Comparison of ENCODE assay signal across 8 cellular contexts in genomic region chr17:75011788-75012319, GRCh38.
DNase-seq lines count a peak whose midpoint lies in the region; ATAC-seq lines count a peak whose summit lies in the region.

No MANE protein-coding gene starts in this region.

- peak overlapping the region; percentile 92 to 96 for H3K4me3 Mint-ChIP-seq in stimulated activated naive B cell treated with anti-CD40 and anti-IgM and Interleukin-4, amounts not matched to agents 10 μg/mL and 1 μg/mL and 100 μg/mL, for 72 hours

- H3K27me3 Mint-ChIP-seq in stimulated activated naive B cell treated with anti-CD40 and anti-IgM and Interleukin-4, amounts not matched to agents 10 μg/mL and 1 μg/mL and 100 μg/mL, for 72 hours = peaks cover 0 to 10% of the 10 kb centered on the region in 2 donors

- H3K27ac Mint-ChIP-seq in stimulated activated naive B cell treated with anti-CD40 and anti-IgM and Interleukin-4, amounts not matched to agents 10 μg/mL and 1 μg/mL and 100 μg/mL, for 72 hours = peak overlapping the region; percentile 94

- peak in 2 of 3 experiments; percentile 51 to 60 for DNase-seq in NCI-H1417 (lab: John Stamatoyannopoulos, UW)
- no peak for DNase-seq in NCI-H1417 treated with DMSO at 0.1 percent for 48 hours (lab: John Stamatoyannopoulos, UW)
- peak; percentile 96 for DNase-seq in NCI-H69 (lab: John Stamatoyannopoulos, UW)
- DNase-seq in cerebellar cortex (ENCODE audit: low spot score) = peak; percentile 96
- no peak for DNase-seq in stimulated activated naive B cell treated with anti-CD40 and anti-IgM and Interleukin-4, amounts not matched to agents 10 μg/mL and 1 μg/mL and 100 μg/mL, for 72 hours

- no peaks in the 10 kb centered on the region for H3K9me3 Mint-ChIP-seq in stimulated activated naive B cell treated with anti-CD40 and anti-IgM and Interleukin-4, amounts not matched to agents 10 μg/mL and 1 μg/mL and 100 μg/mL, for 72 hours

- H3K27ac ChIP-seq in layer of hippocampus (ENCODE audit: low read depth, low read length) = peak overlapping the region; percentile 94

- H3K27me3 ChIP-seq in layer of hippocampus (ENCODE audit: control insufficient read depth, insufficient read depth, low read length) = no peaks in the 10 kb centered on the region

- H3K4me1 Mint-ChIP-seq in stimulated activated naive B cell treated with anti-CD40 and anti-IgM and Interleukin-4, amounts not matched to agents 10 μg/mL and 1 μg/mL and 100 μg/mL, for 72 hours = peaks cover 20 to 32% of the 10 kb centered on the region in 2 donors

- H3K36me3 Mint-ChIP-seq in stimulated activated naive B cell treated with anti-CD40 and anti-IgM and Interleukin-4, amounts not matched to agents 10 μg/mL and 1 μg/mL and 100 μg/mL, for 72 hours = peaks cover 5 to 18% of the 10 kb centered on the region in 2 donors

- no peak for ATAC-seq in stimulated activated naive B cell treated with anti-CD40 and anti-IgM and Interleukin-4, amounts not matched to agents 10 μg/mL and 1 μg/mL and 100 μg/mL, for 72 hours (replicated peaks)
- ATAC-seq in HG03521 (IDR thresholded peaks at IDR 0.05; ENCODE audit: unreplicated experiment) (no peak), GM21367 (IDR thresholded peaks at IDR 0.05; ENCODE audit: unreplicated experiment) (no peak)

Comparison
In these comparisons a context has a peak if more than half of its experiments do, and no peak if none do; other contexts are left out.
1. DNase-seq: peak in NCI-H1417 (2 of 3), NCI-H69 (single experiment) and cerebellar cortex (single experiment); none in NCI-H1417 treated with DMSO at 0.1 percent for 48 hours (single experiment) and stimulated activated naive B cell treated with anti-CD40 and anti-IgM and Interleukin-4, amounts not matched to agents 10 μg/mL and 1 μg/mL and 100 μg/mL, for 72 hours (single experiment).